Comparison of ENCODE assay signal across 13 cellular contexts in genomic region chr22:45238431-45239377, GRCh38. TPM values are rescaled to one million over a fixed set of nuclear protein-coding genes. Genes with fewer than 3 reads are reported as not detected.
DNase-seq lines count a peak whose midpoint lies in the region; ATAC-seq and TF ChIP-seq lines count a peak whose summit lies in the region.
"Had no signal": no experiment of that assay in that cellular context is flagged by ENCODE, and none has a peak within 500 bp of the region (broad histone marks: within the 10 kb centered on the region; RNA-seq: fewer than 3 reads in every experiment).

No MANE protein-coding gene starts in this region.

- no peaks in the 10 kb centered on the region for H3K27me3 Mint-ChIP-seq in CD4-positive, alpha-beta memory T cell
- H3K27me3 Mint-ChIP-seq in activated naive CD8-positive, alpha-beta T cell treated with anti-CD3 and anti-CD28 coated beads for 36 hours = no peaks in the 10 kb centered on the region
- H3K27me3 Mint-ChIP-seq in natural killer cell treated with Interleukin-12 subunit alpha and Interleukin-12 subunit beta and Interleukin-15 and Interleukin-18, amount 100 ng/mL, for 72 hours = no peaks in the 10 kb centered on the region

- TF ChIP-seq CTCF in HCT116 (IDR thresholded peaks at IDR 0.05 in 2 of 3, conservative IDR thresholded peaks at IDR 0.05 in 1 of 3; ENCODE audit: borderline replicate concordance in 1 of 3, insufficient read depth in 1 of 3, low read depth in 2 of 3, low read length in 2 of 3) = no peak

- no peak for TF ChIP-seq POLR2A in HCT116 (IDR thresholded peaks at IDR 0.05; ENCODE audit: borderline replicate concordance, extremely low read depth, insufficient read depth, insufficient read length)

- H3K9me2 ChIP-seq in HCT116 (ENCODE audit: insufficient read depth) = no peaks in the 10 kb centered on the region

- H2AFZ ChIP-seq in HCT116 (ENCODE audit: low read depth, low read length, poor library complexity, severe bottlenecking) = no peak overlapping the region

- no peak overlapping the region for H3K27ac ChIP-seq in CD4-positive, alpha-beta memory T cell (ENCODE audit: low read depth, low read length)
- no peak overlapping the region for H3K27ac ChIP-seq in HCT116 (ENCODE audit: low read depth, low read length)

- H3K9me3 ChIP-seq in CD4-positive, alpha-beta memory T cell (ENCODE audit: control insufficient read depth in 1 of 2, low read length in 2 of 2) = no peaks in the 10 kb centered on the region
- H3K9me3 ChIP-seq in HCT116 (ENCODE audit: control insufficient read depth in 1 of 2, insufficient read depth in 1 of 2, low read depth in 1 of 2, low read length in 2 of 2) = no peaks in the 10 kb centered on the region

- H3K4me3 Mint-ChIP-seq in CD4-positive, alpha-beta memory T cell = peak overlapping the region; percentile 11 to 96 (median 91)
- peak overlapping the region; percentile 94 for H3K4me3 Mint-ChIP-seq in activated naive CD8-positive, alpha-beta T cell treated with anti-CD3 and anti-CD28 coated beads for 36 hours
- H3K4me3 Mint-ChIP-seq in natural killer cell treated with Interleukin-12 subunit alpha and Interleukin-12 subunit beta and Interleukin-15 and Interleukin-18, amount 100 ng/mL, for 72 hours = peak overlapping the region; percentile 93

- no peak for DNase-seq in CD4-positive, alpha-beta memory T cell
- DNase-seq in HCT116 (ENCODE audit: low read depth, low spot score) (no peak), medulla oblongata (ENCODE audit: extremely low spot score) (no peak), Ammon's horn (ENCODE audit: low spot score) (no peak)
- no peak for DNase-seq in activated naive CD8-positive, alpha-beta T cell treated with anti-CD3 and anti-CD28 coated beads for 36 hours
- no peak for DNase-seq in natural killer cell treated with Interleukin-12 subunit alpha and Interleukin-12 subunit beta and Interleukin-15 and Interleukin-18, amount 100 ng/mL, for 72 hours (ENCODE audit: low spot score)
- DNase-seq: mesenchymal stem cell, NCI-H526 treated with DMSO at 0.1 percent for 48 hours, SW 1271 had no signal

- no peak overlapping the region for H3K4me3 ChIP-seq in CD4-positive, alpha-beta memory T cell (ENCODE audit: low read length in 2 of 2)
- H3K4me3 ChIP-seq in HCT116 (replicated peaks in 1 of 2; ENCODE audit: low read depth in 1 of 2, low read length in 2 of 2) = no peak overlapping the region; a peak in 1 of 4 replicates

- CTCF ChIA-PET in CD4-positive, alpha-beta memory T cell (lab: Charles Lee; ENCODE audit: partially characterized antibody) = no interaction called here
- CTCF ChIA-PET in HCT116 (lab: Charles Lee) = no interaction called here

- peak overlapping the region in 6 of 7 donors; percentile 14 to 95 (median 50) for H3K27ac Mint-ChIP-seq in CD4-positive, alpha-beta memory T cell
- H3K27ac Mint-ChIP-seq in activated naive CD8-positive, alpha-beta T cell treated with anti-CD3 and anti-CD28 coated beads for 36 hours = no peak overlapping the region
- H3K27ac Mint-ChIP-seq in natural killer cell treated with Interleukin-12 subunit alpha and Interleukin-12 subunit beta and Interleukin-15 and Interleukin-18, amount 100 ng/mL, for 72 hours = peak overlapping the region in 1 of 2 donors; percentile 52

- H3K4me2 ChIP-seq in HCT116 (ENCODE audit: low read length) = peak overlapping the region; percentile 95

- peaks cover 33% of the 10 kb centered on the region for H3K79me2 ChIP-seq in HCT116 (ENCODE audit: insufficient read depth, low read length)

- H3K9ac ChIP-seq in HCT116 (ENCODE audit: low read length) = no peak overlapping the region

- POLR2A ChIA-PET in CD4-positive, alpha-beta memory T cell (lab: Charles Lee; ENCODE audit: partially characterized antibody) = no interaction called here
- POLR2A ChIA-PET in HCT116 (lab: Charles Lee) = no interaction called here

- peaks cover 0 to 1% (median 0%) of the 10 kb centered on the region in 8 donors for H3K9me3 Mint-ChIP-seq in CD4-positive, alpha-beta memory T cell
- H3K9me3 Mint-ChIP-seq in activated naive CD8-positive, alpha-beta T cell treated with anti-CD3 and anti-CD28 coated beads for 36 hours = no peaks in the 10 kb centered on the region
- no peaks in the 10 kb centered on the region for H3K9me3 Mint-ChIP-seq in natural killer cell treated with Interleukin-12 subunit alpha and Interleukin-12 subunit beta and Interleukin-15 and Interleukin-18, amount 100 ng/mL, for 72 hours

- peaks cover 0 to 20% of the 10 kb centered on the region in 2 donors for H3K36me3 Mint-ChIP-seq in CD4-positive, alpha-beta memory T cell
- no peaks in the 10 kb centered on the region for H3K36me3 Mint-ChIP-seq in activated naive CD8-positive, alpha-beta T cell treated with anti-CD3 and anti-CD28 coated beads for 36 hours
- no peaks in the 10 kb centered on the region for H3K36me3 Mint-ChIP-seq in natural killer cell treated with Interleukin-12 subunit alpha and Interleukin-12 subunit beta and Interleukin-15 and Interleukin-18, amount 100 ng/mL, for 72 hours

- TF ChIP-seq RAD21 in HCT116 (IDR thresholded peaks at IDR 0.05; ENCODE audit: low read depth) = no peak

- BruUV-seq in HCT116 (replicated peaks; lab: Mats Ljungman, UMichigan) = TSS peak; percentile 46

- H4K20me1 ChIP-seq in HCT116 (ENCODE audit: insufficient read depth) = no peaks in the 10 kb centered on the region

- H3K27me3 ChIP-seq in CD4-positive, alpha-beta memory T cell (ENCODE audit: insufficient read depth, low read length) = no peaks in the 10 kb centered on the region
- H3K27me3 ChIP-seq in HCT116 (ENCODE audit: insufficient read depth, low read length) = no peaks in the 10 kb centered on the region

- no peaks in the 10 kb centered on the region for H3K36me3 ChIP-seq in CD4-positive, alpha-beta memory T cell (ENCODE audit: insufficient read depth, low read length)
- H3K36me3 ChIP-seq in HCT116 (ENCODE audit: control insufficient read depth in 1 of 2, insufficient read depth in 2 of 2, low read length in 2 of 2) = no peaks in the 10 kb centered on the region; a peak in 2 of 4 replicates

- intact Hi-C loops in CD4-positive, alpha-beta memory T cell (cut with micrococcal nuclease) = no loop called here
- intact Hi-C loops in HCT116 (cut with micrococcal nuclease) = no loop called here

- H3K4me1 ChIP-seq in CD4-positive, alpha-beta memory T cell (ENCODE audit: insufficient read depth, low read length) = peaks cover 21% of the 10 kb centered on the region
- peaks cover 12 to 32% of the 10 kb centered on the region in 2 experiments for H3K4me1 ChIP-seq in HCT116 (ENCODE audit: control insufficient read depth in 1 of 2, insufficient read depth in 2 of 2, low read length in 2 of 2)

- H3K4me1 Mint-ChIP-seq in CD4-positive, alpha-beta memory T cell = peaks cover 8 to 49% (median 22%) of the 10 kb centered on the region in 4 donors
- peaks cover 36% of the 10 kb centered on the region for H3K4me1 Mint-ChIP-seq in activated naive CD8-positive, alpha-beta T cell treated with anti-CD3 and anti-CD28 coated beads for 36 hours
- H3K4me1 Mint-ChIP-seq in natural killer cell treated with Interleukin-12 subunit alpha and Interleukin-12 subunit beta and Interleukin-15 and Interleukin-18, amount 100 ng/mL, for 72 hours (ENCODE audit: low read depth in 2 of 2) = peaks cover 30 to 45% of the 10 kb centered on the region in 2 donors

- RAD21 ChIA-PET in HCT116 (lab: Charles Lee; ENCODE audit: low non-redundant PET in 1 of 2, low total read pairs in 2 of 2, uncharacterized antibody in 2 of 2, unreplicated experiment in 2 of 2) = no interaction called here

- no peak for ATAC-seq in HCT116
- no peak for ATAC-seq in natural killer cell treated with Interleukin-12 subunit alpha and Interleukin-12 subunit beta and Interleukin-15 and Interleukin-18, amount 100 ng/mL, for 72 hours
- no peak for ATAC-seq in HG02981 (IDR thresholded peaks at IDR 0.05; ENCODE audit: unreplicated experiment)

TF ChIP-seq in HCT116, 20 proteins besides CTCF, POLR2A, EP300 and RAD21 (continues in another document):
- no peak for TF ChIP-seq ZBTB33 (IDR thresholded peaks at IDR 0.05; ENCODE audit: extremely low read depth, insufficient replicate concordance, low read length)
- no peak for TF ChIP-seq ATF3 (IDR thresholded peaks at IDR 0.05)
- TF ChIP-seq POLR2AphosphoS5 (IDR thresholded peaks at IDR 0.05; ENCODE audit: low read depth, low read length) = no peak
- TF ChIP-seq CEBPB (IDR thresholded peaks at IDR 0.05; ENCODE audit: low read depth) = no peak
- TF ChIP-seq EGR1 (IDR thresholded peaks at IDR 0.05; ENCODE audit: low read depth) = no peak
- TF ChIP-seq EZH2 (IDR thresholded peaks at IDR 0.05) = no peak
- no peak for TF ChIP-seq YY1 (IDR thresholded peaks at IDR 0.05; ENCODE audit: extremely low read depth, insufficient replicate concordance, low read depth, low read length)

RNA-seq across cellular contexts. Expression of gene KIAA0930, which starts 2.0 kb away (rescaled TPM):
- 10 to 100 TPM; 27.9 to 36.7 TPM for total RNA-seq in CD4-positive, alpha-beta memory T cell
- 1 to 10 TPM; 1.2 to 1.7 TPM for polyA plus RNA-seq in CD4-positive, alpha-beta memory T cell
- 60.9 TPM for total RNA-seq in HCT116 (2021; ENCODE audit: unreplicated experiment)
- polyA plus RNA-seq in HCT116 (2012) = 38.5 and 42.6 TPM in 2 replicates
- total RNA-seq in activated naive CD8-positive, alpha-beta T cell treated with anti-CD3 and anti-CD28 coated beads for 36 hours = 10 to 100 TPM; 28.0 to 28.6 TPM
- total RNA-seq in natural killer cell treated with Interleukin-12 subunit alpha and Interleukin-12 subunit beta and Interleukin-15 and Interleukin-18, amount 100 ng/mL, for 72 hours = 10 to 100 TPM; 54.1 to 55.2 TPM

RNA-seq across cellular contexts. Expression of gene UPK3A, which starts 46.0 kb away (rescaled TPM):
- total RNA-seq in CD4-positive, alpha-beta memory T cell = not detected
- polyA plus RNA-seq in CD4-positive, alpha-beta memory T cell = not detected
- not detected for total RNA-seq in HCT116 (2021; ENCODE audit: unreplicated experiment)
- 0.12 and 0.16 TPM in 2 replicates for polyA plus RNA-seq in HCT116 (2012)
- total RNA-seq in activated naive CD8-positive, alpha-beta T cell treated with anti-CD3 and anti-CD28 coated beads for 36 hours = not detected
- not detected for total RNA-seq in natural killer cell treated with Interleukin-12 subunit alpha and Interleukin-12 subunit beta and Interleukin-15 and Interleukin-18, amount 100 ng/mL, for 72 hours
- total RNA-seq: Daoy, frontal cortex, skeletal muscle tissue had no signal
